8 cellular contexts compared by ENCODE assay signal in the genomic region with DNA sequence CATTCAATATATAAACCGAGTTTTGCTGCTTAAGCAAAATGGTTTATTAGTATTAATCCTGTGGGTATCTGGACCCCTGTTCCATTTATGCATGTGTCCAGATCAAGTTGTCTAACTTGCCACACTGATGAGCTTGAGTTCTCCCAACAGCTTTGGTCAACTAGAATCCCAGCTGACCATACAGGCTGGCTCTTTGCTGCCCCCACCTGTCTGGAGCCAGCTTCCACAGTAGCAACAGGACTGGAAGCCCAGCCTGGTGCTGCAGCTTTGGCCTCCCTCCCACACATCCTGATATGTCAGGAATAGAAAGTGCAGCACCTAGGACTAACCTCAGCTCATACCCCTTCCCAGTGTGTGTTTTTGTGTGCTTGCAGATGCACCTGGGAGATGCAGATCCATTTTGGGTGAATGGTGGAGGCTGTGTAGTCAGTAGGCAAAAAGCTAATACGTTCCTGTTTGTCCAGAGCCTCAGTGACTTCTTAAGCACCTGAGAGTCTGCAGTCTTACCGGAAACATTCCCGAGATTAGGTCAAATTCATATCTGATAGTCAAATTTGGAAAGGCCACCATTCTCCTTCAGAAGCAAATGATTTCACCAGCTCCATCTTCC. TPM values are rescaled to one million over a fixed set of nuclear protein-coding genes. Genes with fewer than 3 reads are reported as not detected.
DNase-seq lines count a peak whose midpoint lies in the region; ATAC-seq and TF ChIP-seq lines count a peak whose summit lies in the region.

No MANE protein-coding gene starts in this region.

- H3K4me2 ChIP-seq in PC-9: no peak overlapping the region

- WGBS in lung, 2 donors: 63 to 78% methylated on average over 4 of the region's 4 CpGs
- WGBS in upper lobe of left lung, 2 donors: 60 to 67% methylated on average over 4 of the region's 4 CpGs

- TF ChIP-seq EP300 in upper lobe of left lung (IDR thresholded peaks at IDR 0.05): no peak

- intact Hi-C loops in PC-9 (cut with micrococcal nuclease; ENCODE audit: unreplicated experiment): no loop called here

- no peaks in the 10 kb centered on the region for H3K9me3 ChIP-seq in PC-9 (ENCODE audit: insufficient read depth, low read depth)
- peaks cover 0 to 1% of the 10 kb centered on the region in 2 donors for H3K9me3 ChIP-seq in lung (ENCODE audit: control insufficient read depth in 2 of 2, insufficient read depth in 1 of 2, low read length in 1 of 2)
- H3K9me3 ChIP-seq in upper lobe of left lung: no peaks in the 10 kb centered on the region

- CTCF ChIA-PET in PC-9 (lab: Charles Lee): interaction anchor here (0.6 to 1.3 kb wide), 3 partner anchors 17 to 1515 kb away, joined by 3 to 6 read pairs (median 5); no protein-coding TSS in a partner anchor

- ATAC-seq in HG03565 (IDR thresholded peaks at IDR 0.05; ENCODE audit: unreplicated experiment) (peak; percentile 83), lung (ENCODE audit: insufficient read depth, low FRiP score) (no peak), upper lobe of left lung (ENCODE audit: low FRiP score in 2 of 2) (peak; percentile 75 to 76)

- no peaks in the 10 kb centered on the region for H3F3A ChIP-seq in PC-9 (ENCODE audit: insufficient read depth, low read depth)

- H3K4me3 ChIP-seq in PC-9 (no peak overlapping the region), lung (no peak overlapping the region), upper lobe of left lung (no peak overlapping the region)

- TF ChIP-seq POLR2A in upper lobe of left lung (IDR thresholded peaks at IDR 0.05): no peak

- TF ChIP-seq CTCF in PC-9 (conservative IDR thresholded peaks at IDR 0.05): peak; percentile 64
- TF ChIP-seq CTCF in lung (IDR thresholded peaks at IDR 0.05; ENCODE audit: control extremely low read depth, extremely low read depth): peak; percentile 66
- peak; percentile 24 to 67 (median 59) for TF ChIP-seq CTCF in upper lobe of left lung (IDR thresholded peaks at IDR 0.05)

- no peaks in the 10 kb centered on the region for H3K9me2 ChIP-seq in PC-9 (ENCODE audit: insufficient read depth)

- H2AFZ ChIP-seq in PC-9: no peak overlapping the region

- H3K4me1 ChIP-seq in PC-9 (replicated peaks; ENCODE audit: insufficient read depth) (no peaks in the 10 kb centered on the region), lung (ENCODE audit: control insufficient read depth in 2 of 2, insufficient read depth in 2 of 2, low read length in 2 of 2) (no peaks in the 10 kb centered on the region), upper lobe of left lung (no peaks in the 10 kb centered on the region)

- H3K36me3 ChIP-seq in PC-9 (ENCODE audit: low read depth): no peaks in the 10 kb centered on the region
- H3K36me3 ChIP-seq in lung (ENCODE audit: control insufficient read depth in 2 of 2, insufficient read depth in 2 of 2, low read length in 2 of 2): no peaks in the 10 kb centered on the region
- no peaks in the 10 kb centered on the region for H3K36me3 ChIP-seq in upper lobe of left lung

- no peaks in the 10 kb centered on the region for H4K20me1 ChIP-seq in PC-9 (ENCODE audit: insufficient read depth)

- H3K27me3 ChIP-seq in PC-9 (ENCODE audit: insufficient read depth, low read depth): no peaks in the 10 kb centered on the region
- H3K27me3 ChIP-seq in lung (ENCODE audit: control insufficient read depth, insufficient read depth): no peaks in the 10 kb centered on the region
- H3K27me3 ChIP-seq in upper lobe of left lung: no peaks in the 10 kb centered on the region

- no peaks in the 10 kb centered on the region for H3K79me2 ChIP-seq in PC-9 (ENCODE audit: low read depth)

- POLR2A ChIA-PET in PC-9 (lab: Charles Lee; ENCODE audit: unreplicated experiment): no interaction called here

- DNase-seq in DMS53 (lab: John Stamatoyannopoulos, UW) (peak; percentile 90), GM19240 (ENCODE audit: insufficient read length, low spot score) (peak; percentile 32), PC-9 (peak in 1 of 2 experiments; percentile 14), dermis microvascular lymphatic vessel endothelial cell (ENCODE audit: low read depth in 2 of 2) (peak; percentile 26 to 31), lung (ENCODE audit: low spot score) (peak; percentile 53), upper lobe of left lung (peak in 1 of 2 donors; percentile 60), T1000 (lab: John Stamatoyannopoulos, UW) (no peak)

- BruUV-seq in PC-9 (replicated peaks; lab: Mats Ljungman, UMichigan): no TSS peak

- H3K27ac ChIP-seq in PC-9 (no peak overlapping the region), lung (ENCODE audit: low read depth in 1 of 2, low read length in 1 of 2) (no peak overlapping the region), upper lobe of left lung (no peak overlapping the region)

RNA-seq across cellular contexts. Expression of gene BEND5, which starts 40.9 kb away (rescaled TPM):
- total RNA-seq in PC-9 (2021) (not detected in 2 replicates), dermis microvascular lymphatic vessel endothelial cell (0.77 and 2.3 TPM in 2 replicates), lung (10 to 100 TPM in 1 of 2 donors, 1 to 10 TPM in 1; 3.2 to 10.1 TPM), upper lobe of left lung (10 to 100 TPM in 1 of 6 donors, 1 to 10 TPM in 4, not detected in 1; 1.7 to 14.5 (median 3.7) TPM)
- 1 to 10 TPM; 1.3 to 9.3 TPM for polyA plus RNA-seq in lung
